Comparison of ENCODE assay signal across 11 cellular contexts in the genomic region with DNA sequence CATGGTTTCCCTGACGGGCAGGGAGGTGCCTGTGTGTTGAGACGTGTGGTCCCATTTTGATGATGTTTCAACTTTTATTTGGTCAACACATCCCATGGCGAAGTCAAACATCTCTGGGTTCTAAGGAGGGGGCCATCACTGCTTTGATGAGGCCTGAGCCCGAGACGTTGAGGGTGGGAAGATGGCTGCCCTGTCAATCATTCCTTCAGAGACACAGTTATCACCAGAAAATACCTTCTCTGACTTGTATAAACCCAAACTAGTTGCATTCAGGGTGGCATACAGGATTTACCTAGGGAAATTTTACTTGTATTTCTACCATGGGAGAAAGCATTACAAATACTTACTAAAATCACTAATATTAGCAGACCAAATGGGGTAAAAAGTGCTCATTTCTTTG.
"Had no signal": no experiment of that assay in that cellular context is flagged by ENCODE, and none has a peak within 500 bp of the region (broad histone marks: within the 10 kb centered on the region; RNA-seq: fewer than 3 reads in every experiment).

No MANE protein-coding gene starts in this region.

- H2AFZ ChIP-seq: hepatocyte had no signal

- H3K4me3 ChIP-seq: hepatocyte, thyroid gland, uterus had no signal

- H3K36me3 ChIP-seq: thyroid gland, uterus had no signal

- H3K9me3 Mint-ChIP-seq: brain, endodermal cell had no signal

- H3K4me3 Mint-ChIP-seq: brain, endodermal cell had no signal

- H3K27me3 Mint-ChIP-seq: brain had no signal

- H3K4me1 ChIP-seq: thyroid gland, uterus had no signal

- H3K27ac ChIP-seq: hepatocyte, thyroid gland, uterus had no signal

- H3K79me2 ChIP-seq: hepatocyte had no signal

- H3K4me2 ChIP-seq: hepatocyte had no signal

- H3K27ac Mint-ChIP-seq: brain, endodermal cell had no signal

- DNase-seq: activated CD4-positive, CD25-positive, alpha-beta regulatory T cell treated with anti-CD3 and anti-CD28 coated beads, Interleukin-2, amount 50 U/mL, for 72 hours; activated gamma-delta T cell treated with Interleukin-2 at 50 U/mL for 16 hours; amygdala; dermis blood vessel endothelial cell; endodermal cell; stimulated activated CD4-positive, alpha-beta T cell treated with anti-CD3 and anti-CD28 coated beads, Interleukin-15, amount 100 ng/mL, for 24 hours; stimulated activated CD4-positive, alpha-beta T cell treated with anti-CD3 and anti-CD28 coated beads, Interleukin-4, amount 100 ng/mL, for 24 hours; thyroid gland; uterus had no signal

- H3K27me3 ChIP-seq: hepatocyte, thyroid gland, uterus had no signal

- H3K9me3 ChIP-seq: thyroid gland, uterus had no signal
